13 cellular contexts compared by ENCODE assay signal in genomic region chr16:72458035-72458434, GRCh38.
A peak's percentile ranks its signal among the peaks of the same experiment; 100 is the strongest.
DNase-seq lines count a peak whose midpoint lies in the region; TF ChIP-seq lines count a peak whose summit lies in the region.
"Had no signal": no experiment of that assay in that cellular context is flagged by ENCODE, and none has a peak within 500 bp of the region (broad histone marks: within the 10 kb centered on the region; RNA-seq: fewer than 3 reads in every experiment).

No MANE protein-coding gene starts in this region.

- H3K4me1 Mint-ChIP-seq in activated T-helper 2 cell treated with anti-CD3 and anti-CD28 coated beads, Interferon-gamma antibody, Interleukin-2, Interleukin-4, amounts not matched to agents 10 μg/mL and 5 μg/mL and 100 μg/mL, durations not matched to agents 14 hours and 24 hours and 36 hours (ENCODE audit: low read depth), result no peaks in the 10 kb centered on the region

- peaks cover 10% of the 10 kb centered on the region for H3K9me3 Mint-ChIP-seq in activated T-helper 2 cell treated with anti-CD3 and anti-CD28 coated beads, Interferon-gamma antibody, Interleukin-2, Interleukin-4, amounts not matched to agents 10 μg/mL and 5 μg/mL and 100 μg/mL, durations not matched to agents 14 hours and 24 hours and 36 hours

- H3K36me3 Mint-ChIP-seq in activated T-helper 2 cell treated with anti-CD3 and anti-CD28 coated beads, Interferon-gamma antibody, Interleukin-2, Interleukin-4, amounts not matched to agents 10 μg/mL and 5 μg/mL and 100 μg/mL, durations not matched to agents 14 hours and 24 hours and 36 hours (ENCODE audit: low read depth), result no peaks in the 10 kb centered on the region

- peak; percentile 39 for DNase-seq in SIG-M5 treated with dmso at 0.1 percent for 504 hours (lab: John Stamatoyannopoulos, UW; ENCODE audit: unreplicated experiment)
- no peak for DNase-seq in SIG-M5 (lab: John Stamatoyannopoulos, UW)
- DNase-seq in mucosa of gallbladder (ENCODE audit: low spot score), result peak; percentile 13
- DNase-seq in activated CD8-positive, alpha-beta memory T cell treated with anti-CD3 and anti-CD28 coated beads, Interleukin-2, amount 50 U/mL, for 4 hours, result no peak
- DNase-seq in activated T-helper 2 cell treated with anti-CD3 and anti-CD28 coated beads, Interferon-gamma antibody, Interleukin-2, Interleukin-4, amounts not matched to agents 10 μg/mL and 5 μg/mL and 100 μg/mL, durations not matched to agents 14 hours and 24 hours and 36 hours (ENCODE audit: low spot score), result no peak
- DNase-seq: BE2C; Caco-2; CD8-positive, alpha-beta memory T cell; DND-41; GDM1 had no signal

- TF ChIP-seq CTCF in VCaP (conservative IDR thresholded peaks at IDR 0.05), result no peak

- peak overlapping the region; percentile 40 for H3K27ac ChIP-seq in VCaP
- H3K27ac ChIP-seq: A549, C4-2B had no signal

- intact Hi-C loops in activated T-helper 2 cell treated with anti-CD3 and anti-CD28 coated beads, Interferon-gamma antibody, Interleukin-2, Interleukin-4, amounts not matched to agents 10 μg/mL and 5 μg/mL and 100 μg/mL, durations not matched to agents 14 hours and 24 hours and 36 hours (cut with micrococcal nuclease), result no loop called here

- H3K27ac Mint-ChIP-seq in activated T-helper 2 cell treated with anti-CD3 and anti-CD28 coated beads, Interferon-gamma antibody, Interleukin-2, Interleukin-4, amounts not matched to agents 10 μg/mL and 5 μg/mL and 100 μg/mL, durations not matched to agents 14 hours and 24 hours and 36 hours, result no peak overlapping the region
- H3K27ac Mint-ChIP-seq: CD8-positive, alpha-beta memory T cell had no signal

- H3K27me3 Mint-ChIP-seq in activated T-helper 2 cell treated with anti-CD3 and anti-CD28 coated beads, Interferon-gamma antibody, Interleukin-2, Interleukin-4, amounts not matched to agents 10 μg/mL and 5 μg/mL and 100 μg/mL, durations not matched to agents 14 hours and 24 hours and 36 hours (ENCODE audit: low read depth), result no peaks in the 10 kb centered on the region

- H3K4me3 Mint-ChIP-seq in activated T-helper 2 cell treated with anti-CD3 and anti-CD28 coated beads, Interferon-gamma antibody, Interleukin-2, Interleukin-4, amounts not matched to agents 10 μg/mL and 5 μg/mL and 100 μg/mL, durations not matched to agents 14 hours and 24 hours and 36 hours (ENCODE audit: low read depth), result no peak overlapping the region
- H3K4me3 Mint-ChIP-seq: CD8-positive, alpha-beta memory T cell had no signal

Comparison
In these comparisons a context has a peak if more than half of its experiments do, and no peak if none do; other contexts are left out.
1. DNase-seq: peak in SIG-M5 treated with dmso at 0.1 percent for 504 hours (single experiment) and mucosa of gallbladder (single experiment); none in SIG-M5 (single experiment), activated CD8-positive, alpha-beta memory T cell treated with anti-CD3 and anti-CD28 coated beads, Interleukin-2, amount 50 U/mL, for 4 hours (single experiment) and activated T-helper 2 cell treated with anti-CD3 and anti-CD28 coated beads, Interferon-gamma antibody, Interleukin-2, Interleukin-4, amounts not matched to agents 10 μg/mL and 5 μg/mL and 100 μg/mL, durations not matched to agents 14 hours and 24 hours and 36 hours (single experiment).